ENCODE assay signal across 16 cellular contexts in genomic region chr13:111519490-111520170, GRCh38.
"Had no signal": no experiment of that assay in that cellular context is flagged by ENCODE, and none has a peak within 500 bp of the region (broad histone marks: within the 10 kb centered on the region; RNA-seq: fewer than 3 reads in every experiment).

No MANE protein-coding gene starts in this region.

- H3K27me3 ChIP-seq: thyroid gland, vagina had no signal

- H3K4me1 ChIP-seq: esophagus squamous epithelium, gastroesophageal sphincter, thyroid gland, upper lobe of right lung, vagina had no signal

- H3K4me3 ChIP-seq: esophagus squamous epithelium, gastroesophageal sphincter, mucosa of descending colon, thyroid gland, upper lobe of right lung, vagina had no signal

- FAIRE-seq: keratinocyte, small intestine had no signal

- DNase-seq: effector memory CD8-positive, alpha-beta T cell; esophagus squamous epithelium; foreskin fibroblast; glutamatergic neuron; left colon; mammary epithelial cell; naive thymus-derived CD8-positive, alpha-beta T cell; small intestine; stimulated activated CD4-positive, alpha-beta T cell treated with anti-CD3 and anti-CD28 coated beads, Interleukin-2, amount 100 ng/mL, for 48 hours; stimulated activated naive CD4-positive, alpha-beta T cell treated with Interleukin-2 at 50 U/mL for 16 hours; thyroid gland; upper lobe of right lung had no signal

- H3K9me3 ChIP-seq: esophagus squamous epithelium, gastroesophageal sphincter, mucosa of descending colon, thyroid gland, upper lobe of right lung, vagina had no signal

- ATAC-seq: effector memory CD8-positive, alpha-beta T cell; gastroesophageal sphincter; left colon; mucosa of descending colon; naive thymus-derived CD8-positive, alpha-beta T cell; upper lobe of right lung had no signal

- H3K27ac ChIP-seq: esophagus squamous epithelium, gastroesophageal sphincter, thyroid gland, upper lobe of right lung, vagina had no signal

- H3K36me3 ChIP-seq: esophagus squamous epithelium, gastroesophageal sphincter, thyroid gland, upper lobe of right lung, vagina had no signal
